In genomic region chr17:67993998-67994361, GRCh38 we compare ENCODE assay signal across 8 cellular contexts. TPM values are rescaled to one million over a fixed set of nuclear protein-coding genes. Genes with fewer than 3 reads are reported as not detected.
DNase-seq lines count a peak whose midpoint lies in the region; ATAC-seq and TF ChIP-seq lines count a peak whose summit lies in the region.

No MANE protein-coding gene starts in this region.

- DNase-seq in BE2C (peak; percentile 37), inferior parietal cortex (ENCODE audit: extremely low spot score) (no peak)

- H3K9me2 ChIP-seq in OCI-LY1 (ENCODE audit: low read depth, low read length): no peaks in the 10 kb centered on the region

- no peaks in the 10 kb centered on the region for H3K9me3 ChIP-seq in BE2C
- H3K9me3 ChIP-seq in OCI-LY1 (ENCODE audit: low read length): no peaks in the 10 kb centered on the region
- no peaks in the 10 kb centered on the region for H3K9me3 ChIP-seq in duodenal mucosa (ENCODE audit: control insufficient read depth in 1 of 2, low read length in 2 of 2)
- no peaks in the 10 kb centered on the region for H3K9me3 ChIP-seq in muscle layer of duodenum (ENCODE audit: control insufficient read depth in 1 of 2, low read length in 2 of 2)

- no peaks in the 10 kb centered on the region for H3K36me3 ChIP-seq in BE2C
- H3K36me3 ChIP-seq in OCI-LY1 (ENCODE audit: insufficient read depth, low read length): no peaks in the 10 kb centered on the region
- H3K36me3 ChIP-seq in duodenal mucosa (ENCODE audit: control insufficient read depth in 1 of 2, insufficient read depth in 2 of 2, low read length in 2 of 2): no peaks in the 10 kb centered on the region
- no peaks in the 10 kb centered on the region for H3K36me3 ChIP-seq in muscle layer of duodenum (ENCODE audit: control insufficient read depth in 1 of 2, insufficient read depth in 2 of 2, low read length in 2 of 2)

- H3K79me2 ChIP-seq in OCI-LY1 (ENCODE audit: insufficient read depth, low read length): no peaks in the 10 kb centered on the region

- peaks cover 7% of the 10 kb centered on the region for H3K4me1 ChIP-seq in BE2C
- peaks cover 35% of the 10 kb centered on the region for H3K4me1 ChIP-seq in OCI-LY1 (ENCODE audit: insufficient read depth, low read length, severe bottlenecking)
- peaks cover 15 to 16% of the 10 kb centered on the region in 2 donors for H3K4me1 ChIP-seq in duodenal mucosa (ENCODE audit: control insufficient read depth in 1 of 2, insufficient read depth in 2 of 2, low read length in 2 of 2)
- peaks cover 7 to 12% of the 10 kb centered on the region in 2 donors for H3K4me1 ChIP-seq in muscle layer of duodenum (ENCODE audit: control insufficient read depth in 1 of 2, insufficient read depth in 2 of 2, low read length in 2 of 2)

- H3F3A ChIP-seq in OCI-LY1 (ENCODE audit: insufficient read depth, low read length): no peaks in the 10 kb centered on the region; the same call in 1 of the 2 replicates

- peak overlapping the region; percentile 70 for H3K4me3 ChIP-seq in BE2C (ENCODE audit: low read depth, low read length)
- H3K4me3 ChIP-seq in OCI-LY1 (ENCODE audit: low read depth, low read length, poor library complexity, severe bottlenecking): peak overlapping the region; percentile 75
- H3K4me3 ChIP-seq in duodenal mucosa (ENCODE audit: low read depth in 1 of 2, low read length in 2 of 2): peak overlapping the region; percentile 70 to 76
- H3K4me3 ChIP-seq in muscle layer of duodenum (ENCODE audit: low read depth in 1 of 2, low read length in 2 of 2): peak overlapping the region; percentile 70 to 79

- H4K20me1 ChIP-seq in OCI-LY1 (ENCODE audit: insufficient read depth, low read length): no peaks in the 10 kb centered on the region

- H2AFZ ChIP-seq in OCI-LY1 (ENCODE audit: low read length): no peak overlapping the region

- H3K9ac ChIP-seq in OCI-LY1 (ENCODE audit: low read length) (peak overlapping the region; percentile 74), duodenal mucosa (ENCODE audit: low read depth in 1 of 2, low read length in 2 of 2) (peak overlapping the region; percentile 70 to 76)

- H3K27ac ChIP-seq in OCI-LY1 (ENCODE audit: low read depth, low read length, poor library complexity, severe bottlenecking) (peak overlapping the region; percentile 68), duodenal mucosa (ENCODE audit: low read depth, low read length) (peak overlapping the region; percentile 90), muscle layer of duodenum (ENCODE audit: low read length) (peak overlapping the region; percentile 72)

- no peak for TF ChIP-seq CTCF in BE2C (IDR thresholded peaks at IDR 0.05; ENCODE audit: low read depth, low read length)
- TF ChIP-seq CTCF in OCI-LY1 (IDR thresholded peaks at IDR 0.05; ENCODE audit: low read length): no peak

- peak overlapping the region; percentile 83 for H3K4me2 ChIP-seq in OCI-LY1 (ENCODE audit: low read length)

- H3K27me3 ChIP-seq in BE2C (no peaks in the 10 kb centered on the region), OCI-LY1 (ENCODE audit: insufficient read depth, low read length) (no peaks in the 10 kb centered on the region), duodenal mucosa (ENCODE audit: control insufficient read depth in 1 of 2, insufficient read depth in 2 of 2, low read length in 2 of 2) (peaks cover 0 to 8% of the 10 kb centered on the region in 2 donors), muscle layer of duodenum (ENCODE audit: low read depth, low read length) (no peaks in the 10 kb centered on the region)

- ATAC-seq in GM19351 (IDR thresholded peaks at IDR 0.05; ENCODE audit: unreplicated experiment) (peak; percentile 5), HG02678 (IDR thresholded peaks at IDR 0.05; ENCODE audit: unreplicated experiment) (no peak), GM18511 (IDR thresholded peaks at IDR 0.05; ENCODE audit: unreplicated experiment) (no peak)

RNA-seq across cellular contexts. Expression of gene C17orf58, which starts 2.3 kb away (rescaled TPM):
- polyA plus RNA-seq in BE2C (2012; ENCODE audit: insufficient read depth, insufficient read length, low read depth): 10.9 TPM

RNA-seq across cellular contexts. Expression of gene KPNA2, which starts 41.6 kb away (rescaled TPM):
- polyA plus RNA-seq in BE2C (2012; ENCODE audit: insufficient read depth, insufficient read length, low read depth): 95.7 TPM
